1 cellular context compared by ENCODE assay signal in the genomic region with DNA sequence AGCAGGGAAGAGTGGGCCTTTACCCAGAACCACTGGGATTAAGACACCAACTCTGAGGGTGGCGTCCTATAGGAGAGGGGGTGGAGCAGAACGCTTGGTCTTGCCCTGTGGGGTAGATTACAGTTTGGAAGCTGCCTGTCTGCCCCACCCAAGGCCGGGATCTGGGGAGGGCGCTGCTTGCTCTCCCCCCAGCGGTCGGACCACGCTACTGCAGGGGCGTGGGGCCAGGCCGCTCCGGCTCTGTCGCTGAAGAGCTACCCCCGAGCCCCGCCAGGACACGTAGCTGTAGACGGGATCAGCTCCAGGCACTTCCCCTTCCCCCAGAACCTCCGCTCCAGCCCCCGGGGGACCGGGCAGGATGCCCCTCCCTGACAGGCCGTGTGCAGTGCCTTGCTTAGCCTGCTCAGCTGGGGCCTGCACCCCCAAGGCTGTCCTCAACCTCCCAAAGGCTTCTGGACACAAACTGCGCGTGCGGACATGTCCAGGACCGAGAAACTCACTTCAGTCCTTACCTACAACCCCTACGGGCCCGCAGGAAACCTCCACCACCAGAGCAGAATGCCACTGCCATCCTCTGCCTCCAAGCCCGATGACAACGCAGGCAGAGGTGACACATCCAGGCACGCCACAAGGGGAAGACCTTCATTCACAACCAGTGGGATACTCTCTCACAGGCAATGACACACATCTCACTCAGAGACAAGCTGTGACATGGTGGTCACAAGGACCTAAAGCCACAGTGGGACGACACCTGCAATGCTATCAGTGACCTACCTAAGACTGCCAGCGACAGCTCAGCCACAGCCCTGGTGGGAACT.
A peak's percentile ranks its signal among the peaks of the same experiment; 100 is the strongest.
TF ChIP-seq lines count a peak whose summit lies in the region.

No MANE protein-coding gene starts in this region.

TF ChIP-seq in K562, 482 proteins besides CTCF, POLR2A, EP300 and RAD21 (continues in another document):
- TF ChIP-seq SAP30 (IDR thresholded peaks at IDR 0.05; ENCODE audit: borderline replicate concordance, insufficient read depth, low read depth, low read length, poor library complexity, severe bottlenecking) (no peak), TGIF2 (CRISPR knock-in tag; IDR thresholded peaks at IDR 0.05) (no peak), TSC22D4 (tag; IDR thresholded peaks at IDR 0.05) (no peak), SETDB1 (IDR thresholded peaks at IDR 0.05; ENCODE audit: low read length) (no peak), NRF1 (conservative IDR thresholded peaks at IDR 0.05 in 1 of 2, IDR thresholded peaks at IDR 0.05 in 1 of 2) (peak; percentile 33 to 40; a peak in 3 of 4 replicates), PHTF2 (CRISPR knock-in tag; IDR thresholded peaks at IDR 0.05) (no peak), ZNF583 (CRISPR knock-in tag; IDR thresholded peaks at IDR 0.05) (no peak), POU5F1 (IDR thresholded peaks at IDR 0.05; ENCODE audit: borderline replicate concordance, low read depth, low read length, partially characterized antibody) (no peak), ZNF282 (CRISPR knock-in tag; IDR thresholded peaks at IDR 0.05) (no peak), NONO (IDR thresholded peaks at IDR 0.05; ENCODE audit: low read depth in 2 of 2, low read length in 1 of 2) (no peak; a peak in 1 of 4 replicates), PRMT5 (CRISPR knock-in tag; IDR thresholded peaks at IDR 0.05) (no peak), ARNT (IDR thresholded peaks at IDR 0.05) (0 out of 4 replicates have a peak, but pooled peaks of 1 of the 2 experiments have one; percentile 19), NFYB (IDR thresholded peaks at IDR 0.05; ENCODE audit: extremely low read depth, insufficient read length) (no peak), NCOA6 (IDR thresholded peaks at IDR 0.05) (no peak), ZBTB17 (CRISPR knock-in tag; IDR thresholded peaks at IDR 0.05) (0 out of 2 replicates have a peak, but pooled peaks have one; percentile 48), SMAD4 (CRISPR knock-in tag; conservative IDR thresholded peaks at IDR 0.05) (peak; percentile 62; the same call in 1 of the 2 replicates), SP2 (IDR thresholded peaks at IDR 0.05; ENCODE audit: extremely low read depth, low read depth, low read length, poor library complexity, severe bottlenecking) (no peak), ZNF24 (IDR thresholded peaks at IDR 0.05) (no peak), ZNF217 (CRISPR knock-in tag; IDR thresholded peaks at IDR 0.05) (no peak), HNRNPUL1 (IDR thresholded peaks at IDR 0.05; ENCODE audit: low read length) (no peak), MTA1 (IDR thresholded peaks at IDR 0.05; ENCODE audit: borderline replicate concordance) (no peak), MAZ (CRISPR knock-in tag; conservative IDR thresholded peaks at IDR 0.05 in 1 of 2, IDR thresholded peaks at IDR 0.05 in 1 of 2) (peak; percentile 83 to 95)
- TF ChIP-seq, protein P1, sequence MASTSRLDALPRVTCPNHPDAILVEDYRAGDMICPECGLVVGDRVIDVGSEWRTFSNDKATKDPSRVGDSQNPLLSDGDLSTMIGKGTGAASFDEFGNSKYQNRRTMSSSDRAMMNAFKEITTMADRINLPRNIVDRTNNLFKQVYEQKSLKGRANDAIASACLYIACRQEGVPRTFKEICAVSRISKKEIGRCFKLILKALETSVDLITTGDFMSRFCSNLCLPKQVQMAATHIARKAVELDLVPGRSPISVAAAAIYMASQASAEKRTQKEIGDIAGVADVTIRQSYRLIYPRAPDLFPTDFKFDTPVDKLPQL (IDR thresholded peaks at IDR 0.05; ENCODE audit: extremely low read depth, insufficient read length): no peak
- TF ChIP-seq, protein P2, sequence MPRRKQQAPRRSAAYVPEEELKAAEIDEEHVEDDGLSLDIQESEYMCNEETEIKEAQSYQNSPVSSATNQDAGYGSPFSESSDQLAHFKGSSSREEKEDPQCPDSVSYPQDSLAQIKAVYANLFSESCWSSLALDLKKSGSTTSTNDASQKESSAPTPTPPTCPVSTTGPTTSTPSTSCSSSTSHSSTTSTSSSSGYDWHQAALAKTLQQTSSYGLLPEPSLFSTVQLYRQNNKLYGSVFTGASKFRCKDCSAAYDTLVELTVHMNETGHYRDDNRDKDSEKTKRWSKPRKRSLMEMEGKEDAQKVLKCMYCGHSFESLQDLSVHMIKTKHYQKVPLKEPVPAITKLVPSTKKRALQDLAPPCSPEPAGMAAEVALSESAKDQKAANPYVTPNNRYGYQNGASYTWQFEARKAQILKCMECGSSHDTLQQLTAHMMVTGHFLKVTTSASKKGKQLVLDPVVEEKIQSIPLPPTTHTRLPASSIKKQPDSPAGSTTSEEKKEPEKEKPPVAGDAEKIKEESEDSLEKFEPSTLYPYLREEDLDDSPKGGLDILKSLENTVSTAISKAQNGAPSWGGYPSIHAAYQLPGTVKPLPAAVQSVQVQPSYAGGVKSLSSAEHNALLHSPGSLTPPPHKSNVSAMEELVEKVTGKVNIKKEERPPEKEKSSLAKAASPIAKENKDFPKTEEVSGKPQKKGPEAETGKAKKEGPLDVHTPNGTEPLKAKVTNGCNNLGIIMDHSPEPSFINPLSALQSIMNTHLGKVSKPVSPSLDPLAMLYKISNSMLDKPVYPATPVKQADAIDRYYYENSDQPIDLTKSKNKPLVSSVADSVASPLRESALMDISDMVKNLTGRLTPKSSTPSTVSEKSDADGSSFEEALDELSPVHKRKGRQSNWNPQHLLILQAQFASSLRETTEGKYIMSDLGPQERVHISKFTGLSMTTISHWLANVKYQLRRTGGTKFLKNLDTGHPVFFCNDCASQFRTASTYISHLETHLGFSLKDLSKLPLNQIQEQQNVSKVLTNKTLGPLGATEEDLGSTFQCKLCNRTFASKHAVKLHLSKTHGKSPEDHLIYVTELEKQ (CRISPR knock-in tag; IDR thresholded peaks at IDR 0.05): no peak
- TF ChIP-seq, protein P3, sequence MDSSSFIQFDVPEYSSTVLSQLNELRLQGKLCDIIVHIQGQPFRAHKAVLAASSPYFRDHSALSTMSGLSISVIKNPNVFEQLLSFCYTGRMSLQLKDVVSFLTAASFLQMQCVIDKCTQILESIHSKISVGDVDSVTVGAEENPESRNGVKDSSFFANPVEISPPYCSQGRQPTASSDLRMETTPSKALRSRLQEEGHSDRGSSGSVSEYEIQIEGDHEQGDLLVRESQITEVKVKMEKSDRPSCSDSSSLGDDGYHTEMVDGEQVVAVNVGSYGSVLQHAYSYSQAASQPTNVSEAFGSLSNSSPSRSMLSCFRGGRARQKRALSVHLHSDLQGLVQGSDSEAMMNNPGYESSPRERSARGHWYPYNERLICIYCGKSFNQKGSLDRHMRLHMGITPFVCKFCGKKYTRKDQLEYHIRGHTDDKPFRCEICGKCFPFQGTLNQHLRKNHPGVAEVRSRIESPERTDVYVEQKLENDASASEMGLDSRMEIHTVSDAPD (CRISPR knock-in tag; IDR thresholded peaks at IDR 0.05): no peak
- TF ChIP-seq, protein P4, sequence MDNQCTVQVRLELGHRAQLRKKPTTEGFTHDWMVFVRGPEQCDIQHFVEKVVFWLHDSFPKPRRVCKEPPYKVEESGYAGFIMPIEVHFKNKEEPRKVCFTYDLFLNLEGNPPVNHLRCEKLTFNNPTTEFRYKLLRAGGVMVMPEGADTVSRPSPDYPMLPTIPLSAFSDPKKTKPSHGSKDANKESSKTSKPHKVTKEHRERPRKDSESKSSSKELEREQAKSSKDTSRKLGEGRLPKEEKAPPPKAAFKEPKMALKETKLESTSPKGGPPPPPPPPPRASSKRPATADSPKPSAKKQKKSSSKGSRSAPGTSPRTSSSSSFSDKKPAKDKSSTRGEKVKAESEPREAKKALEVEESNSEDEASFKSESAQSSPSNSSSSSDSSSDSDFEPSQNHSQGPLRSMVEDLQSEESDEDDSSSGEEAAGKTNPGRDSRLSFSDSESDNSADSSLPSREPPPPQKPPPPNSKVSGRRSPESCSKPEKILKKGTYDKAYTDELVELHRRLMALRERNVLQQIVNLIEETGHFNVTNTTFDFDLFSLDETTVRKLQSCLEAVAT (IDR thresholded peaks at IDR 0.05): no peak
- TF ChIP-seq, protein P5, sequence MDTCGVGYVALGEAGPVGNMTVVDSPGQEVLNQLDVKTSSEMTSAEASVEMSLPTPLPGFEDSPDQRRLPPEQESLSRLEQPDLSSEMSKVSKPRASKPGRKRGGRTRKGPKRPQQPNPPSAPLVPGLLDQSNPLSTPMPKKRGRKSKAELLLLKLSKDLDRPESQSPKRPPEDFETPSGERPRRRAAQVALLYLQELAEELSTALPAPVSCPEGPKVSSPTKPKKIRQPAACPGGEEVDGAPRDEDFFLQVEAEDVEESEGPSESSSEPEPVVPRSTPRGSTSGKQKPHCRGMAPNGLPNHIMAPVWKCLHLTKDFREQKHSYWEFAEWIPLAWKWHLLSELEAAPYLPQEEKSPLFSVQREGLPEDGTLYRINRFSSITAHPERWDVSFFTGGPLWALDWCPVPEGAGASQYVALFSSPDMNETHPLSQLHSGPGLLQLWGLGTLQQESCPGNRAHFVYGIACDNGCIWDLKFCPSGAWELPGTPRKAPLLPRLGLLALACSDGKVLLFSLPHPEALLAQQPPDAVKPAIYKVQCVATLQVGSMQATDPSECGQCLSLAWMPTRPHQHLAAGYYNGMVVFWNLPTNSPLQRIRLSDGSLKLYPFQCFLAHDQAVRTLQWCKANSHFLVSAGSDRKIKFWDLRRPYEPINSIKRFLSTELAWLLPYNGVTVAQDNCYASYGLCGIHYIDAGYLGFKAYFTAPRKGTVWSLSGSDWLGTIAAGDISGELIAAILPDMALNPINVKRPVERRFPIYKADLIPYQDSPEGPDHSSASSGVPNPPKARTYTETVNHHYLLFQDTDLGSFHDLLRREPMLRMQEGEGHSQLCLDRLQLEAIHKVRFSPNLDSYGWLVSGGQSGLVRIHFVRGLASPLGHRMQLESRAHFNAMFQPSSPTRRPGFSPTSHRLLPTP (IDR thresholded peaks at IDR 0.05; ENCODE audit: borderline replicate concordance, extremely low read depth, insufficient read length): no peak
- TF ChIP-seq, protein P6, sequence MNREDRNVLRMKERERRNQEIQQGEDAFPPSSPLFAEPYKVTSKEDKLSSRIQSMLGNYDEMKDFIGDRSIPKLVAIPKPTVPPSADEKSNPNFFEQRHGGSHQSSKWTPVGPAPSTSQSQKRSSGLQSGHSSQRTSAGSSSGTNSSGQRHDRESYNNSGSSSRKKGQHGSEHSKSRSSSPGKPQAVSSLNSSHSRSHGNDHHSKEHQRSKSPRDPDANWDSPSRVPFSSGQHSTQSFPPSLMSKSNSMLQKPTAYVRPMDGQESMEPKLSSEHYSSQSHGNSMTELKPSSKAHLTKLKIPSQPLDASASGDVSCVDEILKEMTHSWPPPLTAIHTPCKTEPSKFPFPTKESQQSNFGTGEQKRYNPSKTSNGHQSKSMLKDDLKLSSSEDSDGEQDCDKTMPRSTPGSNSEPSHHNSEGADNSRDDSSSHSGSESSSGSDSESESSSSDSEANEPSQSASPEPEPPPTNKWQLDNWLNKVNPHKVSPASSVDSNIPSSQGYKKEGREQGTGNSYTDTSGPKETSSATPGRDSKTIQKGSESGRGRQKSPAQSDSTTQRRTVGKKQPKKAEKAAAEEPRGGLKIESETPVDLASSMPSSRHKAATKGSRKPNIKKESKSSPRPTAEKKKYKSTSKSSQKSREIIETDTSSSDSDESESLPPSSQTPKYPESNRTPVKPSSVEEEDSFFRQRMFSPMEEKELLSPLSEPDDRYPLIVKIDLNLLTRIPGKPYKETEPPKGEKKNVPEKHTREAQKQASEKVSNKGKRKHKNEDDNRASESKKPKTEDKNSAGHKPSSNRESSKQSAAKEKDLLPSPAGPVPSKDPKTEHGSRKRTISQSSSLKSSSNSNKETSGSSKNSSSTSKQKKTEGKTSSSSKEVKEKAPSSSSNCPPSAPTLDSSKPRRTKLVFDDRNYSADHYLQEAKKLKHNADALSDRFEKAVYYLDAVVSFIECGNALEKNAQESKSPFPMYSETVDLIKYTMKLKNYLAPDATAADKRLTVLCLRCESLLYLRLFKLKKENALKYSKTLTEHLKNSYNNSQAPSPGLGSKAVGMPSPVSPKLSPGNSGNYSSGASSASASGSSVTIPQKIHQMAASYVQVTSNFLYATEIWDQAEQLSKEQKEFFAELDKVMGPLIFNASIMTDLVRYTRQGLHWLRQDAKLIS (CRISPR knock-in tag; IDR thresholded peaks at IDR 0.05): peak; percentile 75
- TF ChIP-seq, protein P7, sequence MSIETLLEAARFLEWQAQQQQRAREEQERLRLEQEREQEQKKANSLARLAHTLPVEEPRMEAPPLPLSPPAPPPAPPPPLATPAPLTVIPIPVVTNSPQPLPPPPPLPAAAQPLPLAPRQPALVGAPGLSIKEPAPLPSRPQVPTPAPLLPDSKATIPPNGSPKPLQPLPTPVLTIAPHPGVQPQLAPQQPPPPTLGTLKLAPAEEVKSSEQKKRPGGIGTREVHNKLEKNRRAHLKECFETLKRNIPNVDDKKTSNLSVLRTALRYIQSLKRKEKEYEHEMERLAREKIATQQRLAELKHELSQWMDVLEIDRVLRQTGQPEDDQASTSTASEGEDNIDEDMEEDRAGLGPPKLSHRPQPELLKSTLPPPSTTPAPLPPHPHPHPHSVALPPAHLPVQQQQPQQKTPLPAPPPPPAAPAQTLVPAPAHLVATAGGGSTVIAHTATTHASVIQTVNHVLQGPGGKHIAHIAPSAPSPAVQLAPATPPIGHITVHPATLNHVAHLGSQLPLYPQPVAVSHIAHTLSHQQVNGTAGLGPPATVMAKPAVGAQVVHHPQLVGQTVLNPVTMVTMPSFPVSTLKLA (conservative IDR thresholded peaks at IDR 0.05): no peak
- TF ChIP-seq, protein P8, sequence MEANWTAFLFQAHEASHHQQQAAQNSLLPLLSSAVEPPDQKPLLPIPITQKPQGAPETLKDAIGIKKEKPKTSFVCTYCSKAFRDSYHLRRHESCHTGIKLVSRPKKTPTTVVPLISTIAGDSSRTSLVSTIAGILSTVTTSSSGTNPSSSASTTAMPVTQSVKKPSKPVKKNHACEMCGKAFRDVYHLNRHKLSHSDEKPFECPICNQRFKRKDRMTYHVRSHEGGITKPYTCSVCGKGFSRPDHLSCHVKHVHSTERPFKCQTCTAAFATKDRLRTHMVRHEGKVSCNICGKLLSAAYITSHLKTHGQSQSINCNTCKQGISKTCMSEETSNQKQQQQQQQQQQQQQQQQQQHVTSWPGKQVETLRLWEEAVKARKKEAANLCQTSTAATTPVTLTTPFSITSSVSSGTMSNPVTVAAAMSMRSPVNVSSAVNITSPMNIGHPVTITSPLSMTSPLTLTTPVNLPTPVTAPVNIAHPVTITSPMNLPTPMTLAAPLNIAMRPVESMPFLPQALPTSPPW (CRISPR knock-in tag; IDR thresholded peaks at IDR 0.05): peak; percentile 73
- TF ChIP-seq, protein P9, sequence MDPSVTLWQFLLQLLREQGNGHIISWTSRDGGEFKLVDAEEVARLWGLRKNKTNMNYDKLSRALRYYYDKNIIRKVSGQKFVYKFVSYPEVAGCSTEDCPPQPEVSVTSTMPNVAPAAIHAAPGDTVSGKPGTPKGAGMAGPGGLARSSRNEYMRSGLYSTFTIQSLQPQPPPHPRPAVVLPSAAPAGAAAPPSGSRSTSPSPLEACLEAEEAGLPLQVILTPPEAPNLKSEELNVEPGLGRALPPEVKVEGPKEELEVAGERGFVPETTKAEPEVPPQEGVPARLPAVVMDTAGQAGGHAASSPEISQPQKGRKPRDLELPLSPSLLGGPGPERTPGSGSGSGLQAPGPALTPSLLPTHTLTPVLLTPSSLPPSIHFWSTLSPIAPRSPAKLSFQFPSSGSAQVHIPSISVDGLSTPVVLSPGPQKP (CRISPR knock-in tag; IDR thresholded peaks at IDR 0.05): no peak
- TF ChIP-seq, protein P10, sequence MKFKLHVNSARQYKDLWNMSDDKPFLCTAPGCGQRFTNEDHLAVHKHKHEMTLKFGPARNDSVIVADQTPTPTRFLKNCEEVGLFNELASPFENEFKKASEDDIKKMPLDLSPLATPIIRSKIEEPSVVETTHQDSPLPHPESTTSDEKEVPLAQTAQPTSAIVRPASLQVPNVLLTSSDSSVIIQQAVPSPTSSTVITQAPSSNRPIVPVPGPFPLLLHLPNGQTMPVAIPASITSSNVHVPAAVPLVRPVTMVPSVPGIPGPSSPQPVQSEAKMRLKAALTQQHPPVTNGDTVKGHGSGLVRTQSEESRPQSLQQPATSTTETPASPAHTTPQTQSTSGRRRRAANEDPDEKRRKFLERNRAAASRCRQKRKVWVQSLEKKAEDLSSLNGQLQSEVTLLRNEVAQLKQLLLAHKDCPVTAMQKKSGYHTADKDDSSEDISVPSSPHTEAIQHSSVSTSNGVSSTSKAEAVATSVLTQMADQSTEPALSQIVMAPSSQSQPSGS (CRISPR knock-in tag; IDR thresholded peaks at IDR 0.05): no peak
